Comparison of ENCODE assay signal across 22 cellular contexts in the genomic region with DNA sequence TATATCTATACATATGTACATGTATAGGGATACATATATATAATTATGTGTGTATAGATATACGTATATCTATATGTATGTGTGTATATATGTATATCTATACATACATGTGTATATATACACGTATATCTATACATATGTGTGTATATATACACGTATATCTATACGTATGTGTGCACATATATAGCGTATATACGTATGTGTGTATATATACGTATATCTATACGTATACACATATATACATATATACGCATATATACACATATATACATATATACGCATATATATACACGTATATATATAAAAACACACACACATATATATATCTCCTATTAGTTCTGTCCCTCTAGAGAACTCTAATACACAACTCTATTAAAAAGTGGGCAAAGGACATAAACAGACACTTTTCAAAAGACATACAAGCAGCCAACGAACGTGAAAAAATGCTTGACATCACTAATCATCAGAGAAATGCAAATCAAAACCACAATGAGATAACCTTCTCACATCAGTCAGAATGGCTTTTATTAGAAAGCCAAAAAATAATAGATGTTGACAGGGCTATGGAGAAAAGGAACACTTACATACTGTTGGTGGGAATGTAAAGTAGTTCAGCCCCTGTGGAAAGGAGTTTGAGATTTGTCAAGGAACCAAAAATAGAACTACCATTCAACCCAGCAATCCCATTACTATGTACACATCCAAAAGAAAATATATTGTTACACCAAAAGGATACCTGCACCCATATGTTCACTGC.
"Had no signal": no experiment of that assay in that cellular context is flagged by ENCODE, and none has a peak within 500 bp of the region (broad histone marks: within the 10 kb centered on the region; RNA-seq: fewer than 3 reads in every experiment).

No MANE protein-coding gene starts in this region.

- H3K4me2 ChIP-seq: hepatocyte had no signal

- DNase-seq: activated CD4-positive, alpha-beta T cell treated with anti-CD3 and anti-CD28 coated beads for 36 hours; activated CD4-positive, alpha-beta T cell treated with anti-CD3 and anti-CD28 coated beads, Interleukin-2, amount 50 U/mL, for 48 hours; activated gamma-delta T cell treated with Interleukin-2 at 50 U/mL for 16 hours; adrenal gland; central memory CD4-positive, alpha-beta T cell; colonic mucosa; left lung; nephron progenitor cell; occipital lobe; stimulated activated naive CD8-positive, alpha-beta T cell treated with anti-CD3 and anti-CD28 coated beads, Interleukin-15, Interleukin-2, amounts not matched to agents 100 U/mL and 50 U/mL, for 24 hours; substantia nigra; T-helper 17 cell had no signal

- H3K4me1 Mint-ChIP-seq: nephron progenitor cell, WTC11 had no signal

- H3K4me3 Mint-ChIP-seq: activated CD4-positive, alpha-beta T cell treated with anti-CD3 and anti-CD28 coated beads for 36 hours; nephron progenitor cell; T-helper 17 cell; WTC11 had no signal

- H3K27ac ChIP-seq: adrenal gland, colonic mucosa, hepatocyte, left lung, right atrium auricular region, tibial nerve, vagina had no signal

- H3K36me3 ChIP-seq: colonic mucosa had no signal

- H3K9me3 Mint-ChIP-seq: activated naive CD4-positive, alpha-beta T cell treated with anti-CD3 and anti-CD28 coated beads, Interleukin-2, amount 50 U/mL, for 72 hours; nephron progenitor cell had no signal

- H3K9me3 ChIP-seq: adrenal gland, colonic mucosa, left lung, right atrium auricular region, tibial nerve, vagina had no signal

- H3K4me1 ChIP-seq: colonic mucosa had no signal

- FAIRE-seq: endometrium, keratinocyte, TTC549 had no signal

- H3K27me3 Mint-ChIP-seq: activated CD4-positive, alpha-beta T cell treated with anti-CD3 and anti-CD28 coated beads for 36 hours; progenitor cell of endocrine pancreas; T-helper 17 cell had no signal

- H3K27me3 ChIP-seq: adrenal gland, colonic mucosa, hepatocyte, left lung, right atrium auricular region, tibial nerve, vagina had no signal

- H3K27ac Mint-ChIP-seq: activated CD4-positive, alpha-beta T cell treated with anti-CD3 and anti-CD28 coated beads for 36 hours; activated naive CD4-positive, alpha-beta T cell treated with anti-CD3 and anti-CD28 coated beads, Interleukin-2, amount 50 U/mL, for 72 hours; nephron progenitor cell; progenitor cell of endocrine pancreas; T-helper 17 cell had no signal

- ATAC-seq: activated CD4-positive, alpha-beta T cell treated with anti-CD3 and anti-CD28 coated beads for 36 hours; activated naive CD4-positive, alpha-beta T cell treated with anti-CD3 and anti-CD28 coated beads, Interleukin-2, amount 50 U/mL, for 72 hours; left lung; stimulated activated naive CD8-positive, alpha-beta T cell treated with anti-CD3 and anti-CD28 coated beads, Interleukin-15, Interleukin-2, amounts not matched to agents 100 U/mL and 50 U/mL, for 24 hours; T-helper 17 cell; WTC11 had no signal

- H3K79me2 ChIP-seq: hepatocyte had no signal

- H3K4me3 ChIP-seq: adrenal gland, colonic mucosa, hepatocyte, left lung, right atrium auricular region, tibial nerve, vagina had no signal

- H2AFZ ChIP-seq: hepatocyte had no signal
